2 cellular contexts compared by ENCODE assay signal in genomic region chr7:136424058-136424457, GRCh38.
TF ChIP-seq lines count a peak whose summit lies in the region.

No MANE protein-coding gene starts in this region.

TF ChIP-seq in K562, 482 proteins besides CTCF, POLR2A, EP300 and RAD21 (continued from another document):
- TF ChIP-seq ETS1 (conservative IDR thresholded peaks at IDR 0.05; ENCODE audit: control insufficient read depth, low read depth, low read length), result no peak
- TF ChIP-seq KDM1A (IDR thresholded peaks at IDR 0.05), result no peak
- TF ChIP-seq, protein P1, sequence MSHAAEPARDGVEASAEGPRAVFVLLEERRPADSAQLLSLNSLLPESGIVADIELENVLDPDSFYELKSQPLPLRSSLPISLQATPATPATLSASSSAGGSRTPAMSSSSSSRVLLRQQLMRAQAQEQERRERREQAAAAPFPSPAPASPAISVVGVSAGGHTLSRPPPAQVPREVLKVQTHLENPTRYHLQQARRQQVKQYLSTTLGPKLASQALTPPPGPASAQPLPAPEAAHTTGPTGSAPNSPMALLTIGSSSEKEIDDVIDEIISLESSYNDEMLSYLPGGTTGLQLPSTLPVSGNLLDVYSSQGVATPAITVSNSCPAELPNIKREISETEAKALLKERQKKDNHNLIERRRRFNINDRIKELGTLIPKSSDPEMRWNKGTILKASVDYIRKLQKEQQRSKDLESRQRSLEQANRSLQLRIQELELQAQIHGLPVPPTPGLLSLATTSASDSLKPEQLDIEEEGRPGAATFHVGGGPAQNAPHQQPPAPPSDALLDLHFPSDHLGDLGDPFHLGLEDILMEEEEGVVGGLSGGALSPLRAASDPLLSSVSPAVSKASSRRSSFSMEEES (CRISPR knock-in tag; IDR thresholded peaks at IDR 0.05), result no peak
- no peak for TF ChIP-seq ZNF217 (CRISPR knock-in tag; IDR thresholded peaks at IDR 0.05)
- TF ChIP-seq PRMT5 (CRISPR knock-in tag; IDR thresholded peaks at IDR 0.05), result no peak
- no peak for TF ChIP-seq TEAD4 (IDR thresholded peaks at IDR 0.05; ENCODE audit: low read length)
- TF ChIP-seq TEAD4 (CRISPR knock-in tag; IDR thresholded peaks at IDR 0.05; ENCODE audit: borderline replicate concordance), result no peak
- TF ChIP-seq ZNF436 (CRISPR knock-in tag; IDR thresholded peaks at IDR 0.05), result no peak
- TF ChIP-seq CREBBP (IDR thresholded peaks at IDR 0.05; ENCODE audit: low read depth, low read length), result no peak
- no peak for TF ChIP-seq CAMTA2 (CRISPR knock-in tag; conservative IDR thresholded peaks at IDR 0.05)
- TF ChIP-seq SPI1 (IDR thresholded peaks at IDR 0.05; ENCODE audit: borderline replicate concordance, low read depth, low read length), result peak; percentile 89
- no peak for TF ChIP-seq KLF1 (tag; IDR thresholded peaks at IDR 0.05)
- no peak for TF ChIP-seq POU5F1 (IDR thresholded peaks at IDR 0.05; ENCODE audit: borderline replicate concordance, low read depth, low read length, partially characterized antibody)
- no peak for TF ChIP-seq MCM3 (IDR thresholded peaks at IDR 0.05)
- no peak for TF ChIP-seq NFE2 (IDR thresholded peaks at IDR 0.05; ENCODE audit: low read depth)
- no peak for TF ChIP-seq CSDE1 (IDR thresholded peaks at IDR 0.05)
- TF ChIP-seq MEIS2 (IDR thresholded peaks at IDR 0.05; ENCODE audit: partially characterized antibody), result peak; percentile 83
- no peak for TF ChIP-seq HSF4 (CRISPR knock-in tag; IDR thresholded peaks at IDR 0.05; ENCODE audit: borderline replicate concordance)
- no peak for TF ChIP-seq SIN3A (IDR thresholded peaks at IDR 0.05; ENCODE audit: borderline replicate concordance in 2 of 2, control insufficient read depth in 1 of 2, low read depth in 2 of 2, low read length in 2 of 2)
- TF ChIP-seq, protein P2, sequence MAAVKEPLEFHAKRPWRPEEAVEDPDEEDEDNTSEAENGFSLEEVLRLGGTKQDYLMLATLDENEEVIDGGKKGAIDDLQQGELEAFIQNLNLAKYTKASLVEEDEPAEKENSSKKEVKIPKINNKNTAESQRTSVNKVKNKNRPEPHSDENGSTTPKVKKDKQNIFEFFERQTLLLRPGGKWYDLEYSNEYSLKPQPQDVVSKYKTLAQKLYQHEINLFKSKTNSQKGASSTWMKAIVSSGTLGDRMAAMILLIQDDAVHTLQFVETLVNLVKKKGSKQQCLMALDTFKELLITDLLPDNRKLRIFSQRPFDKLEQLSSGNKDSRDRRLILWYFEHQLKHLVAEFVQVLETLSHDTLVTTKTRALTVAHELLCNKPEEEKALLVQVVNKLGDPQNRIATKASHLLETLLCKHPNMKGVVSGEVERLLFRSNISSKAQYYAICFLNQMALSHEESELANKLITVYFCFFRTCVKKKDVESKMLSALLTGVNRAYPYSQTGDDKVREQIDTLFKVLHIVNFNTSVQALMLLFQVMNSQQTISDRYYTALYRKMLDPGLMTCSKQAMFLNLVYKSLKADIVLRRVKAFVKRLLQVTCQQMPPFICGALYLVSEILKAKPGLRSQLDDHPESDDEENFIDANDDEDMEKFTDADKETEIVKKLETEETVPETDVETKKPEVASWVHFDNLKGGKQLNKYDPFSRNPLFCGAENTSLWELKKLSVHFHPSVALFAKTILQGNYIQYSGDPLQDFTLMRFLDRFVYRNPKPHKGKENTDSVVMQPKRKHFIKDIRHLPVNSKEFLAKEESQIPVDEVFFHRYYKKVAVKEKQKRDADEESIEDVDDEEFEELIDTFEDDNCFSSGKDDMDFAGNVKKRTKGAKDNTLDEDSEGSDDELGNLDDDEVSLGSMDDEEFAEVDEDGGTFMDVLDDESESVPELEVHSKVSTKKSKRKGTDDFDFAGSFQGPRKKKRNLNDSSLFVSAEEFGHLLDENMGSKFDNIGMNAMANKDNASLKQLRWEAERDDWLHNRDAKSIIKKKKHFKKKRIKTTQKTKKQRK (IDR thresholded peaks at IDR 0.05; ENCODE audit: borderline replicate concordance, low read depth, low read length), result no peak
- no peak for TF ChIP-seq PBX2 (CRISPR knock-in tag; IDR thresholded peaks at IDR 0.05; ENCODE audit: low read depth)
- peak; percentile 87 for TF ChIP-seq PBX2 (tag; conservative IDR thresholded peaks at IDR 0.05; ENCODE audit: low read depth)
- TF ChIP-seq NFYB (IDR thresholded peaks at IDR 0.05; ENCODE audit: extremely low read depth, insufficient read length), result no peak
- TF ChIP-seq ARID1B (IDR thresholded peaks at IDR 0.05), result 0 out of 2 replicates have a peak, but pooled peaks have one; percentile 13
- TF ChIP-seq RBBP5 (IDR thresholded peaks at IDR 0.05; ENCODE audit: borderline replicate concordance, insufficient read depth, low read length, poor library complexity, severe bottlenecking), result no peak
- TF ChIP-seq NCOA2 (IDR thresholded peaks at IDR 0.05; ENCODE audit: partially characterized antibody in 2 of 2), result no peak

TF ChIP-seq in GM23338, 12 proteins besides CTCF, POLR2A, EP300 and RAD21 (continued from another document):
- TF ChIP-seq, protein P3, sequence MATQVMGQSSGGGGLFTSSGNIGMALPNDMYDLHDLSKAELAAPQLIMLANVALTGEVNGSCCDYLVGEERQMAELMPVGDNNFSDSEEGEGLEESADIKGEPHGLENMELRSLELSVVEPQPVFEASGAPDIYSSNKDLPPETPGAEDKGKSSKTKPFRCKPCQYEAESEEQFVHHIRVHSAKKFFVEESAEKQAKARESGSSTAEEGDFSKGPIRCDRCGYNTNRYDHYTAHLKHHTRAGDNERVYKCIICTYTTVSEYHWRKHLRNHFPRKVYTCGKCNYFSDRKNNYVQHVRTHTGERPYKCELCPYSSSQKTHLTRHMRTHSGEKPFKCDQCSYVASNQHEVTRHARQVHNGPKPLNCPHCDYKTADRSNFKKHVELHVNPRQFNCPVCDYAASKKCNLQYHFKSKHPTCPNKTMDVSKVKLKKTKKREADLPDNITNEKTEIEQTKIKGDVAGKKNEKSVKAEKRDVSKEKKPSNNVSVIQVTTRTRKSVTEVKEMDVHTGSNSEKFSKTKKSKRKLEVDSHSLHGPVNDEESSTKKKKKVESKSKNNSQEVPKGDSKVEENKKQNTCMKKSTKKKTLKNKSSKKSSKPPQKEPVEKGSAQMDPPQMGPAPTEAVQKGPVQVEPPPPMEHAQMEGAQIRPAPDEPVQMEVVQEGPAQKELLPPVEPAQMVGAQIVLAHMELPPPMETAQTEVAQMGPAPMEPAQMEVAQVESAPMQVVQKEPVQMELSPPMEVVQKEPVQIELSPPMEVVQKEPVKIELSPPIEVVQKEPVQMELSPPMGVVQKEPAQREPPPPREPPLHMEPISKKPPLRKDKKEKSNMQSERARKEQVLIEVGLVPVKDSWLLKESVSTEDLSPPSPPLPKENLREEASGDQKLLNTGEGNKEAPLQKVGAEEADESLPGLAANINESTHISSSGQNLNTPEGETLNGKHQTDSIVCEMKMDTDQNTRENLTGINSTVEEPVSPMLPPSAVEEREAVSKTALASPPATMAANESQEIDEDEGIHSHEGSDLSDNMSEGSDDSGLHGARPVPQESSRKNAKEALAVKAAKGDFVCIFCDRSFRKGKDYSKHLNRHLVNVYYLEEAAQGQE (IDR thresholded peaks at IDR 0.05; ENCODE audit: unreplicated experiment), result no peak
- TF ChIP-seq EZH2phosphoT487 (IDR thresholded peaks at IDR 0.05; ENCODE audit: unreplicated experiment) (no peak), ETS1 (IDR thresholded peaks at IDR 0.05) (no peak)
